ENCODE assay signal across 28 cellular contexts in the genomic region with DNA sequence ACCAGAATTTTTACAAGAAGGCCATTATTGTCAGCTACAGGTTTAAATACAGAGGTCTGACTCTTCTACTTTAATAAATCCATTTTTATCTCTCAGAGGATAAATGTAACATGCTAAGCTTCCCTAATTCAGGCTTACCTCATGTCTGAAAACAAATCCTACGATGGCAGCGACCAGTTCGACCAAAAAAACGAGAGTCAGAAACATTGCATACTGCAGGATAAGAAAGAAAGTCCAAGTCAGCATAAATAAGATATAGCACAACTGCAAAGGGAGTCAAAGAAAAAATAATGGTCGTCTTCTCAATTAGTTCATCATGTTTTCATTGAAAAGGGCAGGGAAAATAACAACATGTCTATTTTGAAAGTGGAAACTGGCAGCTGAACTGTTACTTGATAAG. TPM values are rescaled to one million over a fixed set of nuclear protein-coding genes. Genes with fewer than 3 reads are reported as not detected.
DNase-seq lines count a peak whose midpoint lies in the region; FAIRE-seq and TF ChIP-seq lines count a peak whose summit lies in the region.
"Had no signal": no experiment of that assay in that cellular context is flagged by ENCODE, and none has a peak within 500 bp of the region (broad histone marks: within the 10 kb centered on the region; RNA-seq: fewer than 3 reads in every experiment).

No MANE protein-coding gene starts in this region.

- H4K20me1 ChIP-seq in endothelial cell of umbilical vein (replicated peaks; ENCODE audit: control insufficient read depth, extremely low read depth, insufficient read depth, low read length), result no peaks in the 10 kb centered on the region

- peak overlapping the region; percentile 93 for H3K4me3 Mint-ChIP-seq in neural crest cell

- H3K27ac Mint-ChIP-seq in neural crest cell (ENCODE audit: unreplicated experiment), result no peak overlapping the region
- H3K27ac Mint-ChIP-seq: activated naive CD4-positive, alpha-beta T cell treated with anti-CD3 and anti-CD28 coated beads, Interleukin-2, amount 50 U/mL, for 72 hours had no signal

- no peak overlapping the region for H3K9ac ChIP-seq in HUES64 (ENCODE audit: low read depth, low read length)
- H3K9ac ChIP-seq in endothelial cell of umbilical vein (replicated peaks; ENCODE audit: extremely low read depth, insufficient read depth, low read length), result no peak overlapping the region
- H3K9ac ChIP-seq: KMS-11 had no signal

- POLR2A ChIA-PET in endothelial cell of umbilical vein (lab: Charles Lee), result no interaction called here

- no TSS peak for BruUV-seq in endothelial cell of umbilical vein (replicated peaks; lab: Mats Ljungman, UMichigan)

- DNase-seq in endothelial cell of umbilical vein (ENCODE audit: low read depth, low spot score), result peak; percentile 1
- no peak for DNase-seq in neural crest cell (ENCODE audit: low read depth, low spot score)
- DNase-seq in ovary, result no peak
- no peak for DNase-seq in NCI-H1436 (lab: John Stamatoyannopoulos, UW)
- DNase-seq in stimulated activated CD4-positive, alpha-beta T cell treated with anti-CD3 and anti-CD28 coated beads, Interleukin-15, amount 100 ng/mL, for 24 hours, result no peak
- no peak for DNase-seq in anterior cingulate cortex (lab: John Stamatoyannopoulos, UW)
- DNase-seq: ACHN; body of pancreas; colonic mucosa; DMS153; GDM1; hippocampal formation; NCI-H1048; NCI-H2081; NK-92 treated with Interleukin-12 subunit alpha and Interleukin-12 subunit beta, amount 100 ng/mL, for 24 hours; stimulated activated CD4-positive, alpha-beta T cell treated with anti-CD3 and anti-CD28 coated beads, Interleukin-4, amount 100 ng/mL, for 24 hours; uterus had no signal

- H3K79me2 ChIP-seq in ACC112 (ENCODE audit: control insufficient read depth, insufficient read depth, low read length, unreplicated experiment), result no peaks in the 10 kb centered on the region
- H3K79me2 ChIP-seq in endothelial cell of umbilical vein (ENCODE audit: control insufficient read depth, insufficient read depth, low read length), result peaks cover 3% of the 10 kb centered on the region

- H3K4me3 ChIP-seq in ACC112 (ENCODE audit: low read depth, low read length), result peak overlapping the region; percentile 90; the same call in 1 of the 2 replicates
- peak overlapping the region; percentile 77; the same call in 1 of the 2 replicates for H3K4me3 ChIP-seq in HUES64 (ENCODE audit: low read length)
- H3K4me3 ChIP-seq in endothelial cell of umbilical vein (replicated peaks in 1 of 3; ENCODE audit: insufficient read depth in 1 of 3, low read depth in 1 of 3, low read length in 3 of 3), result peak overlapping the region in 1 of 3 experiments; percentile 69
- no peak overlapping the region for H3K4me3 ChIP-seq in ovary
- H3K4me3 ChIP-seq: body of pancreas, colonic mucosa, HAP-1 had no signal

- CTCF ChIA-PET in endothelial cell of umbilical vein (lab: Charles Lee), result interaction anchor here (1.1 kb wide), 1 partner anchor 20 kb away, joined by 3 read pairs; no protein-coding TSS in a partner anchor

- H3K27me3 ChIP-seq in ACC112 (ENCODE audit: insufficient read depth, low read length) (no peaks in the 10 kb centered on the region), HUES64 (ENCODE audit: insufficient read depth, low read length) (no peaks in the 10 kb centered on the region), endothelial cell of umbilical vein (ENCODE audit: control insufficient read depth in 2 of 2, insufficient read depth in 2 of 2, low read length in 2 of 2) (no peaks in the 10 kb centered on the region), ovary (no peaks in the 10 kb centered on the region)
- H3K27me3 ChIP-seq: body of pancreas, colonic mucosa, uterus had no signal

- TF ChIP-seq POLR2A in endothelial cell of umbilical vein (IDR thresholded peaks at IDR 0.05; ENCODE audit: low read depth, low read length), result no peak
- TF ChIP-seq POLR2A in ovary (IDR thresholded peaks at IDR 0.05), result no peak

- H3K27ac ChIP-seq in ACC112 (ENCODE audit: low read depth, low read length) (no peak overlapping the region), HUES64 (ENCODE audit: low read depth, low read length) (no peak overlapping the region), endothelial cell of umbilical vein (ENCODE audit: insufficient read depth, low read depth, low read length) (no peak overlapping the region), ovary (no peak overlapping the region)
- H3K27ac ChIP-seq: body of pancreas, C4-2B, colonic mucosa, HL-60, KMS-11 had no signal

- H3K36me3 Mint-ChIP-seq in neural crest cell (ENCODE audit: low read depth), result peaks cover 11% of the 10 kb centered on the region

- no peaks in the 10 kb centered on the region for H3K27me3 Mint-ChIP-seq in neural crest cell (ENCODE audit: low read depth)

- TF ChIP-seq CTCF in endothelial cell of umbilical vein (IDR thresholded peaks at IDR 0.05; ENCODE audit: extremely low read depth in 1 of 2, insufficient read depth in 1 of 2, low read depth in 1 of 2, low read length in 2 of 2) (no peak), neural crest cell (conservative IDR thresholded peaks at IDR 0.05) (no peak), ovary (IDR thresholded peaks at IDR 0.05) (no peak)

- H3K9me3 ChIP-seq in HUES64 (ENCODE audit: insufficient read depth, low read depth, low read length) (no peaks in the 10 kb centered on the region), endothelial cell of umbilical vein (replicated peaks; ENCODE audit: control insufficient read depth, insufficient read depth, low read length) (no peaks in the 10 kb centered on the region), ovary (no peaks in the 10 kb centered on the region)
- H3K9me3 ChIP-seq: body of pancreas, colonic mucosa, HAP-1, uterus had no signal

- TF ChIP-seq EP300 in ovary (IDR thresholded peaks at IDR 0.05), result no peak

- H3K4me2 ChIP-seq in endothelial cell of umbilical vein (ENCODE audit: insufficient read depth, low read length), result no peak overlapping the region
- H3K4me2 ChIP-seq: KMS-11 had no signal

- intact Hi-C loops in endothelial cell of umbilical vein (cut with micrococcal nuclease), result no loop called here
- intact Hi-C loops in ovary (cut with DNase I), result no loop called here

- FAIRE-seq in endothelial cell of umbilical vein (lab: Jason Lieb, UNC), result no peak
- FAIRE-seq: endometrium had no signal

- H3K4me1 Mint-ChIP-seq in neural crest cell, result peaks cover 19% of the 10 kb centered on the region

- H2AFZ ChIP-seq in ACC112 (ENCODE audit: low read length, unreplicated experiment) (no peak overlapping the region), endothelial cell of umbilical vein (ENCODE audit: low read depth, low read length) (no peak overlapping the region)

- H3K4me1 ChIP-seq in ACC112 (ENCODE audit: control insufficient read depth, insufficient read depth, low read length, unreplicated experiment), result peaks cover 4% of the 10 kb centered on the region
- H3K4me1 ChIP-seq in HUES64 (ENCODE audit: insufficient read depth, low read length), result 0 out of 2 replicates have a peak, but pooled peaks cover 5% of the 10 kb centered on the region
- peaks cover 4% of the 10 kb centered on the region for H3K4me1 ChIP-seq in endothelial cell of umbilical vein (ENCODE audit: control insufficient read depth, extremely low read depth, insufficient read depth, low read length)
- no peaks in the 10 kb centered on the region for H3K4me1 ChIP-seq in ovary (ENCODE audit: insufficient read depth)
- H3K4me1 ChIP-seq: colonic mucosa, uterus had no signal

- H3K36me3 ChIP-seq in ACC112 (ENCODE audit: insufficient read depth, low read length), result 0 out of 2 replicates have a peak, but pooled peaks cover 4% of the 10 kb centered on the region
- peaks cover 46% of the 10 kb centered on the region for H3K36me3 ChIP-seq in HUES64 (ENCODE audit: insufficient read depth, low read length)
- peaks cover 0 to 4% of the 10 kb centered on the region in 2 experiments for H3K36me3 ChIP-seq in endothelial cell of umbilical vein (ENCODE audit: control insufficient read depth in 2 of 2, extremely low read depth in 1 of 2, insufficient read depth in 2 of 2, low read length in 2 of 2)
- no peaks in the 10 kb centered on the region for H3K36me3 ChIP-seq in ovary
- H3K36me3 ChIP-seq: colonic mucosa, HAP-1, uterus had no signal

- dilution Hi-C loops in endothelial cell of umbilical vein (cut with MboI; ENCODE audit: extremely low pct_ligation_motif_present, low sequenced_read_pairs), result no loop called here

- whole genome bisulfite sequencing in HUES64, result 94% methylated on average over 5 of the region's 5 CpGs
- 21 to 39% (median 38%) methylated on average over 5 of the region's 5 CpGs for WGBS in ovary, 3 donors

- no peaks in the 10 kb centered on the region for H3K9me1 ChIP-seq in endothelial cell of umbilical vein (replicated peaks; ENCODE audit: control insufficient read depth, extremely low read depth, insufficient read depth, low read length)

- H3K9me3 Mint-ChIP-seq in neural crest cell, result peaks cover 3% of the 10 kb centered on the region
- H3K9me3 Mint-ChIP-seq: activated naive CD4-positive, alpha-beta T cell treated with anti-CD3 and anti-CD28 coated beads, Interleukin-2, amount 50 U/mL, for 72 hours had no signal

RNA-seq across cellular contexts. Expression of gene TSPAN6, which starts 1.6 kb away (rescaled TPM):
- 62.2 TPM for polyA plus RNA-seq in HUES64 (2013, experiment 1 of 2)
- 72.5 TPM for polyA plus RNA-seq in HUES64 (2013, experiment 2 of 2)
- total RNA-seq in endothelial cell of umbilical vein (43.1 and 44.6 TPM in 2 replicates), neural crest cell (69.7 and 71.4 TPM in 2 replicates), ovary (10 to 100 TPM; 41.2 to 68.2 (median 52.0) TPM)
- polyA plus RNA-seq in endothelial cell of umbilical vein (53.7 and 65.5 TPM in 2 replicates), ovary (10 to 100 TPM; 70.1 to 70.8 TPM)
- 49.6 and 50.0 TPM in 2 replicates for polyA plus RNA-seq in endothelial cell of umbilical vein (2011; cell fraction: cytosol; rRNA removed)
- 27.1 and 34.2 TPM in 2 replicates for polyA plus RNA-seq in endothelial cell of umbilical vein (2011; cell fraction: nucleus; rRNA removed)
- 56.7 and 72.5 TPM in 2 replicates for polyA plus RNA-seq in endothelial cell of umbilical vein (2012)
- 50.2 and 54.1 TPM in 2 replicates for polyA minus RNA-seq in endothelial cell of umbilical vein
- polyA minus RNA-seq in endothelial cell of umbilical vein (2011; cell fraction: cytosol; rRNA and poly(A)+ RNA removed), result 13.7 TPM
- 12.6 and 14.1 TPM in 2 replicates for polyA minus RNA-seq in endothelial cell of umbilical vein (2011; cell fraction: nucleus; rRNA and poly(A)+ RNA removed)

RNA-seq across cellular contexts. Expression of gene SRPX2, which starts 9.0 kb away (rescaled TPM):
- polyA plus RNA-seq in HUES64 (2013, experiment 1 of 2), result 0.80 TPM
- polyA plus RNA-seq in HUES64 (2013, experiment 2 of 2), result 0.51 TPM
- 124 and 133 TPM in 2 replicates for total RNA-seq in endothelial cell of umbilical vein
- 260 and 265 TPM in 2 replicates for polyA plus RNA-seq in endothelial cell of umbilical vein
- 193 and 194 TPM in 2 replicates for polyA plus RNA-seq in endothelial cell of umbilical vein (2011; cell fraction: cytosol; rRNA removed)
- 366 and 392 TPM in 2 replicates for polyA plus RNA-seq in endothelial cell of umbilical vein (2011; cell fraction: nucleus; rRNA removed)
- polyA plus RNA-seq in endothelial cell of umbilical vein (2012), result 154 and 267 TPM in 2 replicates
- polyA minus RNA-seq in endothelial cell of umbilical vein, result 336 and 411 TPM in 2 replicates
- polyA minus RNA-seq in endothelial cell of umbilical vein (2011; cell fraction: cytosol; rRNA and poly(A)+ RNA removed), result not detected
- 177 and 282 TPM in 2 replicates for polyA minus RNA-seq in endothelial cell of umbilical vein (2011; cell fraction: nucleus; rRNA and poly(A)+ RNA removed)
- total RNA-seq in neural crest cell, result 0.30 and 0.35 TPM in 2 replicates
- 10 to 100 TPM in 3 of 7 donors, 1 to 10 TPM in 4; 2.3 to 19.6 (median 9.5) TPM for total RNA-seq in ovary
- 10 to 100 TPM in 1 of 2 donors, 1 to 10 TPM in 1; 8.2 to 29.0 TPM for polyA plus RNA-seq in ovary
- total RNA-seq: activated CD8-positive, alpha-beta memory T cell treated with anti-CD3 and anti-CD28 coated beads for 36 hours; activated naive CD4-positive, alpha-beta T cell treated with anti-CD3 and anti-CD28 coated beads, Interleukin-2, amount 50 U/mL, for 72 hours had no signal

RNA-seq across cellular contexts. Expression of gene TNMD, which starts 50.3 kb away (rescaled TPM):
- polyA plus RNA-seq in HUES64 (2013, experiment 1 of 2), result 3.8 TPM
- 4.7 TPM for polyA plus RNA-seq in HUES64 (2013, experiment 2 of 2)
- total RNA-seq in endothelial cell of umbilical vein, result not detected in 2 replicates
- polyA plus RNA-seq in endothelial cell of umbilical vein, result not detected in 2 replicates
- polyA plus RNA-seq in endothelial cell of umbilical vein (2011; cell fraction: cytosol; rRNA removed), result not detected in 2 replicates
- not detected in 2 replicates for polyA plus RNA-seq in endothelial cell of umbilical vein (2011; cell fraction: nucleus; rRNA removed)
- not detected in 2 replicates for polyA plus RNA-seq in endothelial cell of umbilical vein (2012)
- polyA minus RNA-seq in endothelial cell of umbilical vein, result not detected in 2 replicates
- polyA minus RNA-seq in endothelial cell of umbilical vein (2011; cell fraction: cytosol; rRNA and poly(A)+ RNA removed), result not detected
- not detected in 2 replicates for polyA minus RNA-seq in endothelial cell of umbilical vein (2011; cell fraction: nucleus; rRNA and poly(A)+ RNA removed)
- total RNA-seq in neural crest cell, result not detected in 2 replicates
- total RNA-seq in ovary, result 1 to 10 TPM in 6 of 7 donors, under 1 TPM in 1; 0.42 to 8.5 (median 1.4) TPM
- polyA plus RNA-seq in ovary, result 10 to 100 TPM in 1 of 2 donors, 1 to 10 TPM in 1; 3.3 to 14.9 TPM
- total RNA-seq: activated CD8-positive, alpha-beta memory T cell treated with anti-CD3 and anti-CD28 coated beads for 36 hours; activated naive CD4-positive, alpha-beta T cell treated with anti-CD3 and anti-CD28 coated beads, Interleukin-2, amount 50 U/mL, for 72 hours; NCI-H460; RPMI7951 had no signal
